Comparison of ENCODE assay signal across 12 cellular contexts in genomic region chr19:8385103-8385502, GRCh38. TPM values are rescaled to one million over a fixed set of nuclear protein-coding genes. Genes with fewer than 3 reads are reported as not detected.
DNase-seq lines count a peak whose midpoint lies in the region; ATAC-seq and TF ChIP-seq lines count a peak whose summit lies in the region.
"Not testable (repeated sequence)": the region's sequence is repeated elsewhere in the genome, so short reads cannot be mapped to it uniquely, and the experiment has no call there.
"Had no signal": no experiment of that assay in that cellular context is flagged by ENCODE, and none has a peak within 500 bp of the region (broad histone marks: within the 10 kb centered on the region; RNA-seq: fewer than 3 reads in every experiment).

No MANE protein-coding gene starts in this region.

- DNase-seq in CD14-positive monocyte (ENCODE audit: low spot score); endodermal cell; left lung; stimulated activated effector memory CD8-positive, alpha-beta T cell treated with anti-CD3 and anti-CD28 coated beads, Interleukin-12 subunit alpha, Interleukin-12 subunit beta, amount 100 ng/mL, for 72 hours (ENCODE audit: low spot score in 2 of 2); upper lobe of left lung: not testable (repeated sequence)
- peak; percentile 7 for DNase-seq in NB4 (ENCODE audit: low read depth)

- H3K27ac ChIP-seq in endodermal cell (ENCODE audit: low read depth, low read length); parathyroid adenoma: not testable (repeated sequence)
- H3K27ac ChIP-seq in left lung (peak overlapping the region; percentile 13 to 65), upper lobe of left lung (peak overlapping the region; percentile 40 to 72 (median 57))

- H3K27me3 ChIP-seq in endodermal cell (ENCODE audit: control insufficient read depth, insufficient read depth, low read length, poor library complexity, severe bottlenecking); left lung; parathyroid adenoma (ENCODE audit: control insufficient read depth, insufficient read depth, low read length); upper lobe of left lung: not testable (repeated sequence)

- H3K4me1 ChIP-seq in endodermal cell (ENCODE audit: control insufficient read depth, insufficient read depth, low read length); parathyroid adenoma: not testable (repeated sequence)
- H3K4me1 ChIP-seq in left lung (peaks cover 0 to 21% of the 10 kb centered on the region in 2 donors), upper lobe of left lung (peaks cover 19 to 34% (median 24%) of the 10 kb centered on the region in 4 donors)

- H3K36me3 Mint-ChIP-seq in CD14-positive monocyte (peaks cover 7 to 11% of the 10 kb centered on the region in 2 donors), endodermal cell (ENCODE audit: low read depth) (peaks cover 22% of the 10 kb centered on the region)
- not testable (repeated sequence) for H3K36me3 Mint-ChIP-seq in activated T-helper 17 cell treated with anti-CD3 and anti-CD28 coated beads, Interleukin-2, amount 50 U/mL, for 72 hours (ENCODE audit: low read depth); stimulated activated effector memory CD8-positive, alpha-beta T cell treated with anti-CD3 and anti-CD28 coated beads, Interleukin-12 subunit alpha, Interleukin-12 subunit beta, amount 100 ng/mL, for 72 hours

- TF ChIP-seq EP300 in upper lobe of left lung (IDR thresholded peaks at IDR 0.05): not testable (repeated sequence)

- intact Hi-C loops in CD14-positive monocyte (cut with micrococcal nuclease); left lung (cut with DNase I): not testable (repeated sequence)

- ATAC-seq in activated T-helper 17 cell treated with anti-CD3 and anti-CD28 coated beads, Interleukin-2, amount 50 U/mL, for 72 hours (replicated peaks); left lung; stimulated activated effector memory CD8-positive, alpha-beta T cell treated with anti-CD3 and anti-CD28 coated beads, Interleukin-12 subunit alpha, Interleukin-12 subunit beta, amount 100 ng/mL, for 72 hours; upper lobe of left lung (ENCODE audit: low FRiP score in 2 of 2): not testable (repeated sequence)

- H3K4me2 ChIP-seq in parathyroid adenoma (ENCODE audit: low read length): peak overlapping the region; percentile 22

- H3K79me2 ChIP-seq in parathyroid adenoma: not testable (repeated sequence)

- H3K36me3 ChIP-seq in endodermal cell (ENCODE audit: control insufficient read depth, insufficient read depth, low read length); left lung; parathyroid adenoma (ENCODE audit: control insufficient read depth, insufficient read depth, low read length); upper lobe of left lung: not testable (repeated sequence)

- H3K9me3 ChIP-seq in endodermal cell (ENCODE audit: control insufficient read depth, low read length): peaks cover 20% of the 10 kb centered on the region
- not testable (repeated sequence) for H3K9me3 ChIP-seq in left lung; parathyroid adenoma (ENCODE audit: control insufficient read depth, low read length); upper lobe of left lung

- H3K4me3 Mint-ChIP-seq in CD14-positive monocyte; stimulated activated effector memory CD8-positive, alpha-beta T cell treated with anti-CD3 and anti-CD28 coated beads, Interleukin-12 subunit alpha, Interleukin-12 subunit beta, amount 100 ng/mL, for 72 hours: not testable (repeated sequence)
- peak overlapping the region; percentile 43 for H3K4me3 Mint-ChIP-seq in activated T-helper 17 cell treated with anti-CD3 and anti-CD28 coated beads, Interleukin-2, amount 50 U/mL, for 72 hours
- peak overlapping the region; percentile 23 for H3K4me3 Mint-ChIP-seq in endodermal cell

- not testable (repeated sequence) for H2AFZ ChIP-seq in parathyroid adenoma

- WGBS in endodermal cell (ENCODE audit: insufficient coverage in 1 of 2, insufficient read length in 1 of 2), 2 experiments: 22 to 80% methylated on average over 1 of the region's 2 CpGs
- 24 to 41% methylated on average over 2 of the region's 2 CpGs for WGBS in upper lobe of left lung, 2 donors

- not testable (repeated sequence) for H3K9ac ChIP-seq in endodermal cell (ENCODE audit: extremely low read depth, low read length, poor library complexity, severe bottlenecking); parathyroid adenoma

- not testable (repeated sequence) for TF ChIP-seq CTCF in CD14-positive monocyte (IDR thresholded peaks at IDR 0.05); NB4 (IDR thresholded peaks at IDR 0.05; ENCODE audit: low read depth, low read length); endodermal cell (conservative IDR thresholded peaks at IDR 0.05); left lung (IDR thresholded peaks at IDR 0.05); parathyroid adenoma (IDR thresholded peaks at IDR 0.05); upper lobe of left lung (IDR thresholded peaks at IDR 0.05)

- H3K4me1 Mint-ChIP-seq in CD14-positive monocyte (peaks cover 25% of the 10 kb centered on the region), endodermal cell (peaks cover 46% of the 10 kb centered on the region)
- not testable (repeated sequence) for H3K4me1 Mint-ChIP-seq in activated T-helper 17 cell treated with anti-CD3 and anti-CD28 coated beads, Interleukin-2, amount 50 U/mL, for 72 hours; stimulated activated effector memory CD8-positive, alpha-beta T cell treated with anti-CD3 and anti-CD28 coated beads, Interleukin-12 subunit alpha, Interleukin-12 subunit beta, amount 100 ng/mL, for 72 hours

- H3K9me3 Mint-ChIP-seq in CD14-positive monocyte: peaks cover 6 to 11% (median 8%) of the 10 kb centered on the region in 7 donors
- not testable (repeated sequence) for H3K9me3 Mint-ChIP-seq in activated T-helper 17 cell treated with anti-CD3 and anti-CD28 coated beads, Interleukin-2, amount 50 U/mL, for 72 hours; stimulated activated effector memory CD8-positive, alpha-beta T cell treated with anti-CD3 and anti-CD28 coated beads, Interleukin-12 subunit alpha, Interleukin-12 subunit beta, amount 100 ng/mL, for 72 hours
- peaks cover 15% of the 10 kb centered on the region for H3K9me3 Mint-ChIP-seq in endodermal cell

- H3K4me3 ChIP-seq in NB4 (ENCODE audit: low read depth, low read length); endodermal cell (ENCODE audit: low read length); left lung; parathyroid adenoma (ENCODE audit: low read depth, low read length); upper lobe of left lung: not testable (repeated sequence)

- not testable (repeated sequence) for H3K27me3 Mint-ChIP-seq in CD14-positive monocyte (ENCODE audit: low read depth in 3 of 3); activated T-helper 17 cell treated with anti-CD3 and anti-CD28 coated beads, Interleukin-2, amount 50 U/mL, for 72 hours; endodermal cell (ENCODE audit: insufficient read depth)

- not testable (repeated sequence) for TF ChIP-seq POLR2A in NB4 (IDR thresholded peaks at IDR 0.05; ENCODE audit: extremely low read depth, insufficient read length); upper lobe of left lung (IDR thresholded peaks at IDR 0.05)

- H3K27ac Mint-ChIP-seq in CD14-positive monocyte (peak overlapping the region in 5 of 7 donors; percentile 8 to 92 (median 65)), endodermal cell (peak overlapping the region; percentile 71)
- peak overlapping the region; percentile 44 for H3K27ac Mint-ChIP-seq in activated T-helper 17 cell treated with anti-CD3 and anti-CD28 coated beads, Interleukin-2, amount 50 U/mL, for 72 hours
- peak overlapping the region; percentile 30 for H3K27ac Mint-ChIP-seq in stimulated activated effector memory CD8-positive, alpha-beta T cell treated with anti-CD3 and anti-CD28 coated beads, Interleukin-12 subunit alpha, Interleukin-12 subunit beta, amount 100 ng/mL, for 72 hours

RNA-seq across cellular contexts. Expression of gene RAB11B, which starts 5.1 kb away (rescaled TPM):
- polyA plus RNA-seq in CD14-positive monocyte: 10 to 100 TPM; 36.5 to 45.4 TPM
- total RNA-seq in activated T-helper 17 cell treated with anti-CD3 and anti-CD28 coated beads, Interleukin-2, amount 50 U/mL, for 72 hours: 10 to 100 TPM; 79.0 to 81.1 TPM
- total RNA-seq in endodermal cell: 100 to 1,000 TPM; 137 to 146 TPM
- polyA plus RNA-seq in endodermal cell (2013, experiment 1 of 2): 116 TPM
- polyA plus RNA-seq in endodermal cell (2013, experiment 2 of 2): 110 TPM
- 100 to 1,000 TPM in 1 of 2 donors, 10 to 100 TPM in 1; 91.6 to 116 TPM for total RNA-seq in left lung
- total RNA-seq in upper lobe of left lung: 100 to 1,000 TPM in 4 of 6 donors, 10 to 100 TPM in 2; 55.0 to 158 (median 130) TPM

RNA-seq across cellular contexts. Expression of gene ANGPTL4, which starts 21.1 kb away (rescaled TPM):
- not detected for polyA plus RNA-seq in CD14-positive monocyte
- total RNA-seq in activated T-helper 17 cell treated with anti-CD3 and anti-CD28 coated beads, Interleukin-2, amount 50 U/mL, for 72 hours: 100 to 1,000 TPM in 1 of 2 donors, 1 to 10 TPM in 1; 4.8 to 120 TPM
- total RNA-seq in endodermal cell: 10 to 100 TPM; 10.9 to 13.2 TPM
- polyA plus RNA-seq in endodermal cell (2013, experiment 1 of 2): 4.2 TPM
- 2.9 TPM for polyA plus RNA-seq in endodermal cell (2013, experiment 2 of 2)
- 10 to 100 TPM in 1 of 2 donors, 1 to 10 TPM in 1; 2.5 to 24.8 TPM for total RNA-seq in left lung
- total RNA-seq in upper lobe of left lung: 10 to 100 TPM in 4 of 6 donors, 1 to 10 TPM in 1, not detected in 1; 1.8 to 27.7 (median 13.4) TPM
- total RNA-seq: A172; CD4-positive, alpha-beta T cell; GM12878 had no signal

RNA-seq across cellular contexts. Expression of gene MARCHF2, which starts 28.0 kb away (rescaled TPM):
- polyA plus RNA-seq in CD14-positive monocyte: 10 to 100 TPM; 47.8 to 90.8 TPM
- 10 to 100 TPM; 10.6 to 15.5 TPM for total RNA-seq in activated T-helper 17 cell treated with anti-CD3 and anti-CD28 coated beads, Interleukin-2, amount 50 U/mL, for 72 hours
- 10 to 100 TPM; 31.8 to 35.9 TPM for total RNA-seq in endodermal cell
- polyA plus RNA-seq in endodermal cell (2013, experiment 1 of 2): 21.8 TPM
- polyA plus RNA-seq in endodermal cell (2013, experiment 2 of 2): 20.4 TPM
- 10 to 100 TPM; 46.5 to 54.6 TPM for total RNA-seq in left lung
- 100 to 1,000 TPM in 3 of 6 donors, 10 to 100 TPM in 3; 72.2 to 266 (median 111) TPM for total RNA-seq in upper lobe of left lung

RNA-seq across cellular contexts. Expression of gene KANK3, which starts 42.0 kb away (rescaled TPM):
- not detected for polyA plus RNA-seq in CD14-positive monocyte
- total RNA-seq in activated T-helper 17 cell treated with anti-CD3 and anti-CD28 coated beads, Interleukin-2, amount 50 U/mL, for 72 hours: 1 to 10 TPM; 1.4 to 6.3 TPM
- 1 to 10 TPM; 2.3 to 2.6 TPM for total RNA-seq in endodermal cell
- polyA plus RNA-seq in endodermal cell (2013, experiment 1 of 2): 1.6 TPM
- 1.4 TPM for polyA plus RNA-seq in endodermal cell (2013, experiment 2 of 2)
- total RNA-seq in left lung: 10 to 100 TPM; 14.4 to 29.0 TPM
- 100 to 1,000 TPM in 1 of 6 donors, 10 to 100 TPM in 5; 27.7 to 109 (median 56.9) TPM for total RNA-seq in upper lobe of left lung
- total RNA-seq: Calu3 had no signal

RNA-seq across cellular contexts. Expression of gene HNRNPM, which starts 59.7 kb away (rescaled TPM):
- 100 to 1,000 TPM in 1 of 2 donors, 10 to 100 TPM in 1; 77.0 to 116 TPM for polyA plus RNA-seq in CD14-positive monocyte
- 100 to 1,000 TPM; 155 to 289 TPM for total RNA-seq in activated T-helper 17 cell treated with anti-CD3 and anti-CD28 coated beads, Interleukin-2, amount 50 U/mL, for 72 hours
- total RNA-seq in endodermal cell (100 to 1,000 TPM; 271 to 370 TPM), left lung (100 to 1,000 TPM; 121 to 163 TPM), upper lobe of left lung (100 to 1,000 TPM in 5 of 6 donors, 10 to 100 TPM in 1; 95.2 to 188 (median 149) TPM)
- 198 TPM for polyA plus RNA-seq in endodermal cell (2013, experiment 1 of 2)
- 223 TPM for polyA plus RNA-seq in endodermal cell (2013, experiment 2 of 2)
